ENCODE assay signal across 8 cellular contexts in the genomic region with DNA sequence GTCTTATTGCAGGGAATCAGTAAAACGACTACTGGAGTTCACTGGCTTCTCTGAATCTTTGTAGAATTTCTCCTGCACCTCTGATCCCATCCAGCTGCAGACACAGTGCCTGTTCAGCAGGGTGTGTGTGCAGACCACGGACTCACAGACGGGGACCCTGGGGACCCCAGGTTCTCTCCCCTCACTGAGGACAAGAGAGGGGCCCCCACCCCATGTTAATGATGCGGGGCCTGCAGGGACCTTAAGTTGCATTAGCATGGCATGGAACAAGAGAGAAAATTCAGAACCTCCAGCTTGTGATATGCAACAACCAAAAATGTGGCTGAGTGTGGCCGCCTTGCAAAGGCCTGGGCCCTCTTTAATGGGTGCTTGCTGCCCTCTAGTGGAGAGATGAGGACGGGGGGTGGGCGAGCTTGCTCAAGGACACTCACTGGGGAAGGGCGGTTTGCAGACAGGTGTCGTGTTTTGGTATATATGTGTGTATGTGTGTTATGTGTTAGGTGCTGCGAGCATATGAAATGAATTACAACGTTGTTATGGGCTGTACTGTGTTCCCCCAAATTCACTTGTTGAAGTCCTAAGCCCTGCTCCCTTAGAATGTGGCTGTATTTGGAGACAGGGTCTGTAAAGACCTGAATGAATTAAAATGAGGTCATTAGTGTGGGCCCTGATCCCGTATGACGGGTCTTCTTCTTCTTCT.
DNase-seq lines count a peak whose midpoint lies in the region; ATAC-seq and TF ChIP-seq lines count a peak whose summit lies in the region.

No MANE protein-coding gene starts in this region.

- CTCF ChIA-PET in T-cell (lab: Charles Lee) = interaction anchor here (0.6 to 1.9 kb wide), 11 partner anchors 32 to 530 kb away, joined by 3 to 25 read pairs (median 3); partner anchors contain the start of genes CDC45 (in 1 of the 2) and ESS2 (in 1 of the 2)

- H3K4me1 Mint-ChIP-seq in T-cell = peaks cover 4 to 10% (median 5%) of the 10 kb centered on the region in 3 donors

- H3K27me3 ChIP-seq in GM06990 (replicated peaks; ENCODE audit: control insufficient read depth, insufficient read depth, low read length) = no peaks in the 10 kb centered on the region
- peaks cover 17% of the 10 kb centered on the region for H3K27me3 ChIP-seq in left ventricle myocardium inferior (ENCODE audit: low read depth)

- H3K4me1 ChIP-seq in left ventricle myocardium inferior = peaks cover 6% of the 10 kb centered on the region

- no peak overlapping the region for H3K4me3 Mint-ChIP-seq in T-cell

- no peaks in the 10 kb centered on the region for H3K36me3 Mint-ChIP-seq in T-cell

- TF ChIP-seq CTCF in GM06990 (IDR thresholded peaks at IDR 0.05; ENCODE audit: insufficient read depth, low read length, poor library complexity, severe bottlenecking) = peak; percentile 91
- peak; percentile 93 for TF ChIP-seq CTCF in left ventricle myocardium inferior (IDR thresholded peaks at IDR 0.05; ENCODE audit: borderline replicate concordance)
- peak; percentile 94 for TF ChIP-seq CTCF in retinal pigment epithelial cell (conservative IDR thresholded peaks at IDR 0.05; ENCODE audit: low read depth, low read length)

- intact Hi-C loops in left ventricle myocardium inferior (cut with micrococcal nuclease) = loop anchor here (5.0 kb wide), 1 partner anchor 133 kb away; no protein-coding TSS in a partner anchor

- ATAC-seq in T-cell (replicated peaks in 1 of 4) (peak; percentile 89 to 99 (median 95)), GM19351 (IDR thresholded peaks at IDR 0.05; ENCODE audit: unreplicated experiment) (no peak), HG03039 (IDR thresholded peaks at IDR 0.05; ENCODE audit: unreplicated experiment) (no peak)

- H3K27me3 Mint-ChIP-seq in T-cell = peaks cover 3 to 17% of the 10 kb centered on the region in 2 donors

- H3K27ac ChIP-seq in left ventricle myocardium inferior (replicated peaks) = no peak overlapping the region

- no peak overlapping the region for H3K4me3 ChIP-seq in GM06990 (replicated peaks; ENCODE audit: low read depth, low read length)
- H3K4me3 ChIP-seq in left ventricle myocardium inferior = no peak overlapping the region
- H3K4me3 ChIP-seq in retinal pigment epithelial cell (ENCODE audit: low read length) = no peak overlapping the region

- H3K27ac Mint-ChIP-seq in T-cell = no peak overlapping the region

- no peaks in the 10 kb centered on the region for H3K9me3 Mint-ChIP-seq in T-cell

- H3K9me3 ChIP-seq in left ventricle myocardium inferior (replicated peaks) = no peaks in the 10 kb centered on the region

- H3K36me3 ChIP-seq in GM06990 (ENCODE audit: control insufficient read depth, insufficient read depth, low read length) (no peaks in the 10 kb centered on the region), left ventricle myocardium inferior (no peaks in the 10 kb centered on the region)

- DNase-seq in GM06990 (ENCODE audit: extremely low read depth, insufficient read length) (peak; percentile 43), NCI-H1048 (lab: John Stamatoyannopoulos, UW) (peak; percentile 36), T-cell (peak; percentile 70 to 90 (median 82)), amniotic epithelial cell (ENCODE audit: low read depth) (peak; percentile 61), left ventricle myocardium inferior (peak; percentile 65), retinal pigment epithelial cell (ENCODE audit: low read depth) (peak; percentile 23)

- POLR2A ChIA-PET in T-cell (lab: Charles Lee) = no interaction called here

Comparison
In these comparisons a context has a peak if more than half of its experiments do, and no peak if none do; other contexts are left out.
1. DNase-seq: peak in every context shown above with its lines; median percentile 82 in T-cell; 65 in left ventricle myocardium inferior; 61 in amniotic epithelial cell; 43 in GM06990; 36 in NCI-H1048; 23 in retinal pigment epithelial cell.
2. ATAC-seq: peak in T-cell (4 of 4); none in GM19351 (single experiment) and HG03039 (single experiment).
3. Peak in every context shown above with its lines, with median percentiles within 50 percentile points of each other: CTCF ChIP-seq.